ENCODE assay signal across 10 cellular contexts in the genomic region with DNA sequence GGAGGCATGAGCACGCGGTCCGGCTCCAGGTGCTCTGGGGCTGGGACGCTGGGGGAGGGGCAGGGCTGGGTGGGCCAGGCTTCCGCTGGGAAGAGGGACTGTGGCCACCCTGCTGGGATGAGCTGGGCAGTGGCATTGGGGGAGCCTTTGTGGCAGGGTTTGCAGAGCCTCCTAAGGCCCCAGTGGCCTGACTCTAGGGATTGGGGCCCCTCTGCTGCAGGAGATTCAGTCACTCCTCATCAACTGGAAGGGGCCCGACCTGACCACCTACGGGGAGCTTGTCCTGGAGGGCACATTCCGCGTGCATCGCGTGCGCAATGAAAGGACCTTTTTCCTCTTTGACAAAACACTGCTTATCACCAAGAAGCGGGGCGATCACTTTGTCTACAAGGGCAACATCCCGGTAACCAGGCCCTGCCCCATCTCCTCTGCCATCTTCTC.
"Had no signal": no experiment of that assay in that cellular context is flagged by ENCODE, and none has a peak within 500 bp of the region (broad histone marks: within the 10 kb centered on the region; RNA-seq: fewer than 3 reads in every experiment).

No MANE protein-coding gene starts in this region.

- H3K27me3 ChIP-seq: dorsolateral prefrontal cortex had no signal

- H3K27ac Mint-ChIP-seq: activated CD8-positive, alpha-beta T cell treated with anti-CD3 and anti-CD28 coated beads for 36 hours; activated naive CD8-positive, alpha-beta T cell; activated T-cell treated with anti-CD3 and anti-CD28 coated beads, Interleukin-2, amount 50 U/mL, for 24 hours; naive B cell; stimulated activated naive B cell treated with anti-CD40 and anti-IgM and Interleukin-4, amounts not matched to agents 10 μg/mL and 1 μg/mL and 100 μg/mL, for 72 hours had no signal

- H3K4me1 Mint-ChIP-seq: naive B cell; stimulated activated naive B cell treated with anti-CD40 and anti-IgM and Interleukin-4, amounts not matched to agents 10 μg/mL and 1 μg/mL and 100 μg/mL, for 72 hours had no signal

- H3K36me3 Mint-ChIP-seq: activated naive CD8-positive, alpha-beta T cell; naive B cell; stimulated activated naive B cell treated with anti-CD40 and anti-IgM and Interleukin-4, amounts not matched to agents 10 μg/mL and 1 μg/mL and 100 μg/mL, for 72 hours had no signal

- H3K9me3 Mint-ChIP-seq: activated CD8-positive, alpha-beta T cell treated with anti-CD3 and anti-CD28 coated beads for 36 hours; activated T-cell treated with anti-CD3 and anti-CD28 coated beads, Interleukin-2, amount 50 U/mL, for 24 hours; naive B cell; stimulated activated naive B cell treated with anti-CD40 and anti-IgM and Interleukin-4, amounts not matched to agents 10 μg/mL and 1 μg/mL and 100 μg/mL, for 72 hours had no signal

- DNase-seq: activated CD8-positive, alpha-beta T cell treated with anti-CD3 and anti-CD28 coated beads for 36 hours; activated gamma-delta T cell; activated T-cell treated with anti-CD3 and anti-CD28 coated beads, Interleukin-2, amount 50 U/mL, for 24 hours; mesenchymal stem cell; naive B cell; stimulated activated naive B cell treated with anti-CD40 and anti-IgM and Interleukin-4, amounts not matched to agents 10 μg/mL and 1 μg/mL and 100 μg/mL, for 72 hours had no signal

- H3K4me3 ChIP-seq: dorsolateral prefrontal cortex, mucosa of descending colon, thoracic aorta had no signal

- H3K4me3 Mint-ChIP-seq: activated CD8-positive, alpha-beta T cell treated with anti-CD3 and anti-CD28 coated beads for 36 hours; activated naive CD8-positive, alpha-beta T cell; activated T-cell treated with anti-CD3 and anti-CD28 coated beads, Interleukin-2, amount 50 U/mL, for 24 hours; naive B cell; stimulated activated naive B cell treated with anti-CD40 and anti-IgM and Interleukin-4, amounts not matched to agents 10 μg/mL and 1 μg/mL and 100 μg/mL, for 72 hours had no signal

- H3K9me3 ChIP-seq: mucosa of descending colon, thoracic aorta had no signal

- ATAC-seq: activated CD8-positive, alpha-beta T cell treated with anti-CD3 and anti-CD28 coated beads for 36 hours; mucosa of descending colon had no signal

- H3K27me3 Mint-ChIP-seq: activated CD8-positive, alpha-beta T cell treated with anti-CD3 and anti-CD28 coated beads for 36 hours; activated naive CD8-positive, alpha-beta T cell; activated T-cell treated with anti-CD3 and anti-CD28 coated beads, Interleukin-2, amount 50 U/mL, for 24 hours; naive B cell; stimulated activated naive B cell treated with anti-CD40 and anti-IgM and Interleukin-4, amounts not matched to agents 10 μg/mL and 1 μg/mL and 100 μg/mL, for 72 hours had no signal
